Comparison of ENCODE assay signal across 15 cellular contexts in the genomic region with DNA sequence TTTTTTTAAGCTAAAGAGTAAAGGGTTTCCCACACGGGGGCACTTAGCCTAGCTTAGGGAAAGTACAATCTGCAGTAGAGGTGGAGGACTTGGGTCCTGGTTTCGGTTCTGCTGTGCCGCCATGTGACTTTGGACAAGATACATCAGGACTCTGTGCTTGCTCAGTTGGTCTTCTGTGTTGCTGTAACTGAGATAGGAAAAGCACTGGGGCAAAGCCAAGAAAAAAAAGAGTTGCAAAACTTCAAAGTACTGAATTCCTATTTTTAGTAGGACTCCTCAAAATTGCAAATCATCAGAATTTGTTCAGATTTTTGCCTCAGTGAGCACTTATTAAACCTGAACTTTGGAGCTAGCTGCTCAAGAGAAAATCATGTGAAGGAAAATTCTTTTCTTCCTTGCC. TPM values are rescaled to one million over a fixed set of nuclear protein-coding genes. Genes with fewer than 3 reads are reported as not detected.
A peak's percentile ranks its signal among the peaks of the same experiment; 100 is the strongest.
DNase-seq lines count a peak whose midpoint lies in the region; ATAC-seq, FAIRE-seq and TF ChIP-seq lines count a peak whose summit lies in the region.
"Had no signal": no experiment of that assay in that cellular context is flagged by ENCODE, and none has a peak within 500 bp of the region (broad histone marks: within the 10 kb centered on the region; RNA-seq: fewer than 3 reads in every experiment).

No MANE protein-coding gene starts in this region.

- peaks cover 7% of the 10 kb centered on the region; the same call in 1 of the 2 replicates for H3K9me3 ChIP-seq in OCI-LY7 (ENCODE audit: low read length)
- H3K9me3 ChIP-seq in pancreas: no peaks in the 10 kb centered on the region
- H3K9me3 ChIP-seq: HAP-1 had no signal

- no peak for TF ChIP-seq POLR2A in GM12892 (IDR thresholded peaks at IDR 0.05; ENCODE audit: low read depth, low read length)

- DNase-seq in GM12892 (ENCODE audit: insufficient read length) (no peak), OCI-LY7 (ENCODE audit: low spot score) (peak; percentile 50), left cardiac atrium (peak; percentile 32), pancreas (peak in 1 of 6 donors; percentile 54), DMS153 treated with DMSO at 0.1 percent for 48 hours (lab: John Stamatoyannopoulos, UW; ENCODE audit: unreplicated experiment) (no peak), cerebellum (ENCODE audit: low spot score) (no peak), NCI-H345 treated with DMSO at 0.1 percent for 48 hours (lab: John Stamatoyannopoulos, UW; ENCODE audit: unreplicated experiment) (no peak), NCI-H1092 (lab: John Stamatoyannopoulos, UW) (no peak)
- DNase-seq: activated naive CD4-positive, alpha-beta T cell treated with Interleukin-2 at 50 U/mL for 16 hours; Calu3; effector memory CD8-positive, alpha-beta T cell; NCI-H1105 had no signal

- no peaks in the 10 kb centered on the region for H4K20me1 ChIP-seq in OCI-LY7 (ENCODE audit: insufficient read depth, low read length)

- TF ChIP-seq CTCF in OCI-LY7 (conservative IDR thresholded peaks at IDR 0.05; ENCODE audit: low read length) (peak; percentile 34; the same call in 1 of the 2 replicates), pancreas (IDR thresholded peaks at IDR 0.05) (no peak)

- H3K36me3 ChIP-seq in OCI-LY7 (ENCODE audit: insufficient read depth, low read length) (no peaks in the 10 kb centered on the region), pancreas (no peaks in the 10 kb centered on the region)
- H3K36me3 ChIP-seq: HAP-1 had no signal

- H3K27me3 ChIP-seq in pancreas: no peaks in the 10 kb centered on the region

- H3K4me3 ChIP-seq in OCI-LY7 (ENCODE audit: low read depth, low read length, poor library complexity, severe bottlenecking) (no peak overlapping the region), pancreas (no peak overlapping the region)
- H3K4me3 ChIP-seq: HAP-1 had no signal

- peak overlapping the region; percentile 42 for H3K4me2 ChIP-seq in OCI-LY7 (ENCODE audit: low read length)

- no peaks in the 10 kb centered on the region for H3K79me2 ChIP-seq in OCI-LY7 (ENCODE audit: insufficient read depth, low read depth, low read length)

- intact Hi-C loops in OCI-LY7 (cut with micrococcal nuclease; ENCODE audit: unreplicated experiment): loop anchor here (10.0 kb wide), 1 partner anchor 529 kb away; the partner anchor contains the start of gene FBXO11
- intact Hi-C loops in left cardiac atrium (cut with DNase I): no loop called here
- intact Hi-C loops in pancreas (cut with DNase I): no loop called here

- H3K4me1 ChIP-seq in OCI-LY7 (ENCODE audit: insufficient read depth, low read length, poor library complexity, severe bottlenecking): peaks cover 19% of the 10 kb centered on the region
- H3K4me1 ChIP-seq in pancreas: no peaks in the 10 kb centered on the region
- H3K4me1 ChIP-seq: HAP-1 had no signal

- BruUV-seq in OCI-LY7 (replicated peaks; lab: Mats Ljungman, UMichigan): no TSS peak

- peak overlapping the region; percentile 86 for H2AFZ ChIP-seq in OCI-LY7 (ENCODE audit: low read length)

- WGBS in pancreas, 2 donors: 54 to 70% methylated on average over 3 of the region's 3 CpGs

- POLR2A ChIA-PET in OCI-LY7 (lab: Charles Lee): interaction anchor here (0.5 kb wide), 1 partner anchor 841 kb away, joined by 3 read pairs; no protein-coding TSS in a partner anchor

- no peaks in the 10 kb centered on the region for H3K9me2 ChIP-seq in OCI-LY7 (ENCODE audit: insufficient read depth, low read length)

- CTCF ChIA-PET in OCI-LY7 (lab: Charles Lee; ENCODE audit: unreplicated experiment): no interaction called here

- H3K27ac ChIP-seq in OCI-LY7 (ENCODE audit: low read depth, low read length, poor library complexity, severe bottlenecking) (no peak overlapping the region), pancreas (peak overlapping the region in 1 of 4 donors; percentile 40)
- H3K27ac ChIP-seq: RWPE1 had no signal

- ATAC-seq in left cardiac atrium (peak; percentile 67 to 86), pancreas (peak in 3 of 4 donors; percentile 38 to 87 (median 79))
- ATAC-seq: effector memory CD8-positive, alpha-beta T cell; WTC11 had no signal

- FAIRE-seq in GM12892 (lab: Jason Lieb, UNC) (peak; percentile 81), pancreas (lab: Jason Lieb, UNC) (no peak)

RNA-seq across cellular contexts. Expression of gene PPP1R21, which starts 6.9 kb away (rescaled TPM):
- 28.1 TPM for polyA plus RNA-seq in GM12892 (2012; ENCODE audit: missing spikeins)
- 12.7 and 13.6 TPM in 2 replicates for total RNA-seq in OCI-LY7 (2014; rRNA removed; shearing (Covaris generic))
- total RNA-seq in OCI-LY7 (2022): 21.0 and 27.2 TPM in 2 replicates
- total RNA-seq in left cardiac atrium: 10 to 100 TPM; 11.5 to 17.1 TPM
- total RNA-seq in pancreas: 10 to 100 TPM in 3 of 6 donors, 1 to 10 TPM in 3; 6.7 to 15.4 (median 10.1) TPM
- 10 to 100 TPM; 17.4 to 24.7 TPM for polyA plus RNA-seq in pancreas
- 35.0 TPM for total RNA-seq in cerebellum

Comparison
In these comparisons a context has a peak if more than half of its experiments do, and no peak if none do; other contexts are left out.
1. DNase-seq: peak in OCI-LY7 (single experiment) and left cardiac atrium (single experiment); none in GM12892 (single experiment), DMS153 treated with DMSO at 0.1 percent for 48 hours (single experiment), cerebellum (single experiment), NCI-H345 treated with DMSO at 0.1 percent for 48 hours (single experiment) and NCI-H1092 (single experiment).